In the genomic region with DNA sequence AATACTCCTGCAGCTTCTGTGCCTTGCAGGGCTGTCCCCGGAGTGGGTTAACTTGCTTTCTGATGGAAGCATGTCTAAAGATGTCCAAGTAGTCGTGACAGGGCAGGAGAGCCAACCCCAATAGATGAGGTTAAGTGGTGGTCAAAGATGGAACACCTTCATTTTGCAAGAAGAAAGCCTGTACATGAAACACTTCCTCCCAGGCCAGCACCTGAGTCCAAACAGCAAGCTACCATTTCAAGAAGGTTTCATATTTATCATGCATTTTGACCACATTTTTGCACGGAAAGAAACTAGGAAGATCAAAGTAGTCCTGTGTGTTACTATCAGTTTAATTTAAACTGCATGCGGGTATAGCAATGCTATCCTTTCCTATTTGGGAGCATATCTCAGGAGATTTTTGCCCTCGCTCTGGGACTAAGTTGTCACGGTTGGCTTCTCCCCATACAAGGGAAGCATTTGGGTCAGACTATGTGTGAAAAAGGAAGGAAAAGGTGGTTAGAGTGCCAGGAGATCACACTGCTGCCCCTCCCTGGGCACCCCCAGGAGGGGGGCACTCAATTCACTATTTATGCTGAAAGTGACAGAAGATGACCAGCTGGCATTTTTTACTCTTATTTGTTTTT, we compare ENCODE assay signal across 8 cellular contexts.
A peak's percentile ranks its signal among the peaks of the same experiment; 100 is the strongest.
DNase-seq lines count a peak whose midpoint lies in the region; ATAC-seq and TF ChIP-seq lines count a peak whose summit lies in the region.

No MANE protein-coding gene starts in this region.

- H3K4me3 Mint-ChIP-seq in CD4-positive, alpha-beta T cell, result peak overlapping the region; percentile 72

- no peaks in the 10 kb centered on the region for H3K27me3 Mint-ChIP-seq in CD4-positive, alpha-beta T cell

- no peak overlapping the region for H3K27ac Mint-ChIP-seq in CD4-positive, alpha-beta T cell

- intact Hi-C loops in CD4-positive, alpha-beta T cell (cut with DNase I, micrococcal nuclease), result no loop called here

- ATAC-seq in CD4-positive, alpha-beta T cell (ENCODE audit: poor library complexity), result no peak
- ATAC-seq in GM19463 (IDR thresholded peaks at IDR 0.05; ENCODE audit: unreplicated experiment) (peak; percentile 23), HG03565 (IDR thresholded peaks at IDR 0.05; ENCODE audit: unreplicated experiment) (peak; percentile 10)
- no peak for ATAC-seq in activated CD4-positive, CD25-positive, alpha-beta regulatory T cell treated with anti-CD3 and anti-CD28 coated beads, Interleukin-2, amount 50 U/mL, for 24 hours

- no peak overlapping the region for H3K27ac ChIP-seq in CD4-positive, alpha-beta T cell (ENCODE audit: low read depth, low read length)

- peaks cover 22% of the 10 kb centered on the region for H3K4me1 Mint-ChIP-seq in CD4-positive, alpha-beta T cell (ENCODE audit: low read depth)

- no peaks in the 10 kb centered on the region for H3K9me3 Mint-ChIP-seq in CD4-positive, alpha-beta T cell

- no peaks in the 10 kb centered on the region for H3K9me3 ChIP-seq in CD4-positive, alpha-beta T cell (ENCODE audit: control insufficient read depth, low read length)

- CTCF ChIA-PET in CD4-positive, alpha-beta T cell (lab: Charles Lee), result no interaction called here

- POLR2A ChIA-PET in CD4-positive, alpha-beta T cell (lab: Charles Lee), result no interaction called here

- no peaks in the 10 kb centered on the region for H3K27me3 ChIP-seq in CD4-positive, alpha-beta T cell (ENCODE audit: control insufficient read depth, insufficient read depth, low read length)

- no peak for TF ChIP-seq CTCF in CD4-positive, alpha-beta T cell (IDR thresholded peaks at IDR 0.05)

- H3K36me3 Mint-ChIP-seq in CD4-positive, alpha-beta T cell (ENCODE audit: low read depth), result no peaks in the 10 kb centered on the region

- DNase-seq in CD4-positive, alpha-beta T cell, result no peak
- DNase-seq in fibroblast of peridontal ligament (ENCODE audit: extremely low read depth), result peak; percentile 8
- DNase-seq in GOT3 (lab: John Stamatoyannopoulos, UW), result no peak
- no peak for DNase-seq in NCI-H2196 treated with DMSO at 0.1 percent for 48 hours (lab: John Stamatoyannopoulos, UW; ENCODE audit: unreplicated experiment)
- DNase-seq in DMS 273 (lab: John Stamatoyannopoulos, UW; ENCODE audit: unreplicated experiment), result no peak

Comparison
In these comparisons a context has a peak if more than half of its experiments do, and no peak if none do; other contexts are left out.
1. ATAC-seq: peak in GM19463 (single experiment) and HG03565 (single experiment); none in CD4-positive, alpha-beta T cell (single experiment) and activated CD4-positive, CD25-positive, alpha-beta regulatory T cell treated with anti-CD3 and anti-CD28 coated beads, Interleukin-2, amount 50 U/mL, for 24 hours (0 of 2).